12 cellular contexts compared by ENCODE assay signal in the genomic region with DNA sequence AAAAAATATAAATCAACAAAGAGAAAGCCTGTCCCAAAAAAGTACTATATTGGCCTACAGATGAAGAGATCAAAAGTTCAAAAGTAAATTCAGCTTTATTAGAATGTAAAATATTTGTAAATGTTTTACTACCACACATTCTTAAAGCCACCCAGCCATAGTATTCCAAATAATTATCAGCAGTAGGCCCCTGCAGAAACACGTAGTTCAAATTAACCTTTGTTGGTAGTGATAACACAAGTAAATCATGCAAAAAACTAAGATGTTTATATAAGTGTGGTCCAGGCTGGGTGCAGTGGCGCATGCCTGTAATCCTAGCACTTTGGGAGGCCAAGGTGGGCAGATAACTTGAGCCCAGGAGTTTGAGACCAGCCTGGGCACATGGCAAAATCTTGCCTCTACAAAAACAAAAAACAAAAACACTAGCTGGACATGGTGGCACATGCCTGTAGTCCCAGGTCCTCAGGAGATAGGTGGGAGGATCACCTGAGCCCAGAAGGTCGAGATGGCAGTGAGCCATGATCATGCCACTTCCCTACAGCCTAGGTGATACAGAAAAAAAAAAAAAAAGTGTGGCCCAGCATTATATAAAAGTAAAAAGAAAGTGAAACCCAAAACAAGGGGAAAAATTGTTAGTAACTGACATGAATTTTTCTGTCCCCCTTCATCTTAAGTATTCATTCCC. TPM values are rescaled to one million over a fixed set of nuclear protein-coding genes. Genes with fewer than 3 reads are reported as not detected.
DNase-seq lines count a peak whose midpoint lies in the region; ATAC-seq lines count a peak whose summit lies in the region.
"Had no signal": no experiment of that assay in that cellular context is flagged by ENCODE, and none has a peak within 500 bp of the region (broad histone marks: within the 10 kb centered on the region; RNA-seq: fewer than 3 reads in every experiment).

No MANE protein-coding gene starts in this region.

- no peaks in the 10 kb centered on the region for H3K27me3 Mint-ChIP-seq in activated T-helper 17 cell treated with anti-CD3 and anti-CD28 coated beads, Interleukin-2, amount 50 U/mL, for 72 hours
- no peaks in the 10 kb centered on the region for H3K27me3 Mint-ChIP-seq in memory B cell

- in situ Hi-C loops in ACHN (cut with HindIII; ENCODE audit: low pct_ligation_motif_present, low pct_unique_long_range_greater_than_20kb, low sequenced_read_pairs) = no loop called here

- H3K27ac Mint-ChIP-seq in activated T-helper 17 cell treated with anti-CD3 and anti-CD28 coated beads, Interleukin-2, amount 50 U/mL, for 72 hours = peak overlapping the region; percentile 91
- H3K27ac Mint-ChIP-seq in memory B cell = peak overlapping the region; percentile 29

- H3K4me3 Mint-ChIP-seq in activated T-helper 17 cell treated with anti-CD3 and anti-CD28 coated beads, Interleukin-2, amount 50 U/mL, for 72 hours = peak overlapping the region; percentile 75
- peak overlapping the region; percentile 65 for H3K4me3 Mint-ChIP-seq in memory B cell
- H3K4me3 Mint-ChIP-seq: GM23338 had no signal

- ATAC-seq in activated T-helper 17 cell treated with anti-CD3 and anti-CD28 coated beads, Interleukin-2, amount 50 U/mL, for 72 hours (replicated peaks) = peak; percentile 46
- ATAC-seq in memory B cell (ENCODE audit: low read depth) (peak; percentile 95), HG03139 (IDR thresholded peaks at IDR 0.05; ENCODE audit: unreplicated experiment) (no peak)
- ATAC-seq: GM23338, Right ventricle myocardium inferior had no signal

- H3K9me3 Mint-ChIP-seq in activated T-helper 17 cell treated with anti-CD3 and anti-CD28 coated beads, Interleukin-2, amount 50 U/mL, for 72 hours = no peaks in the 10 kb centered on the region
- no peaks in the 10 kb centered on the region for H3K9me3 Mint-ChIP-seq in memory B cell

- H3K36me3 Mint-ChIP-seq in activated T-helper 17 cell treated with anti-CD3 and anti-CD28 coated beads, Interleukin-2, amount 50 U/mL, for 72 hours (ENCODE audit: low read depth) = peaks cover 34% of the 10 kb centered on the region
- peaks cover 15% of the 10 kb centered on the region for H3K36me3 Mint-ChIP-seq in memory B cell

- peaks cover 34% of the 10 kb centered on the region for H3K4me1 Mint-ChIP-seq in activated T-helper 17 cell treated with anti-CD3 and anti-CD28 coated beads, Interleukin-2, amount 50 U/mL, for 72 hours
- peaks cover 41% of the 10 kb centered on the region for H3K4me1 Mint-ChIP-seq in memory B cell

- DNase-seq in ACHN (peak; percentile 74), HK-2 (ENCODE audit: unreplicated experiment) (peak; percentile 7), memory B cell (ENCODE audit: low spot score in 2 of 2) (peak in 1 of 2 donors; percentile 18), NCI-H524 (lab: John Stamatoyannopoulos, UW) (no peak), KG1 (lab: John Stamatoyannopoulos, UW) (no peak), AG08396 (ENCODE audit: low spot score) (no peak)
- DNase-seq: NCI-H1694, pancreas had no signal

RNA-seq across cellular contexts. Expression of a gene that starts 17.9 kb away (rescaled TPM):
- 10 to 100 TPM; 17.4 to 27.2 TPM for total RNA-seq in activated T-helper 17 cell treated with anti-CD3 and anti-CD28 coated beads, Interleukin-2, amount 50 U/mL, for 72 hours

Comparison
In these comparisons a context has a peak if more than half of its experiments do, and no peak if none do; other contexts are left out.
1. DNase-seq: peak in ACHN (single experiment) and HK-2 (single experiment); none in NCI-H524 (0 of 2), KG1 (single experiment) and AG08396 (single experiment).